8 cellular contexts compared by ENCODE assay signal in the genomic region with DNA sequence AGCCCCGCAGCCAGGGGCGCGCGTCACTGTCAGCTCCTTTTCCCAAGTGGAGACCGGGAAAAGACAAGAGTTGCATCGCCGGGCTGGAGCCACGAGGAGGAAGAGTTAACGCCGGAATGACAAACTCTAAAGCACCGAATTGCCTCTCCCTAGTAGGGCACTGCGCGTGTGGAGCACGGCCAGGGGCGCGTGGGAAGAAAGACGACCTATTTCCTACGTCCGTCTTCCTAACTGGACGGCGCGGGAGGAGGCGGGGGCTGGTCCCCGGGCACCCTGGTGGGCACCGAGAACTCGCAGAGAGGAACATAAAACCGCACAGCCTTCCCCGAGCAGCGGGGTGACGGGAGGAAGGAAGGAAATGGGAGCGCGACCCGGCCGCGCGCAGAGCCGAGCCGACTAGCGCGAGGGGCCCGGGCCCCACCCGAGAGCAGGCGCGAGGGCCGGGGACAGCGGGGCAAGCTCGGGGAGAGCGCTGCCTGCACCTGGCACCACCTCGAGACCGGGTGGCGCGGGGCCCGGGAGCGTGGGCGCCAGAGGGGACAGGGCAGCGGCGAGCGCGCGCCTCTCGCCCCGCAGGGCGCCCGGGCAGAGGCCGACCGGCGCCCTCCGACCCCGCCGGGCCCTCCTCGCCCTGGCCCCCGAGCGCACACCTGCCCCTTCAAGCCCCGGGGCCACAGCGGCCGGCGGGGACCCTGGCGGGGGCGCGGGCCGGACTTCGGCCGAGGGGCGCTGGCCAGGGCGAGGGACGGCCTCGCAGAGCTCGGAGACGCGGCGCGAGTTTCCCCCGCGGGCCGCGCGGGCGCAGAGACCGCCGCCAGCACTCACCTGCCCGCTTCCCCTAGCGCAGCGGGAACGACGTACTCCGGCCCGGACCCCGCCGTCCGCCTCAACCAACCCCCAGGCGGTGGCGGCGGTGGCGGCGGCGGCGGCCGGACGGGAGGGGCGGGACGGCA. TPM values are rescaled to one million over a fixed set of nuclear protein-coding genes. Genes with fewer than 3 reads are reported as not detected.
DNase-seq lines count a peak whose midpoint lies in the region; FAIRE-seq and TF ChIP-seq lines count a peak whose summit lies in the region.

No MANE protein-coding gene starts in this region.

- H3K27ac Mint-ChIP-seq in activated CD4-positive, alpha-beta memory T cell treated with anti-CD3 and anti-CD28 coated beads, Interleukin-2, amount 10 ng/mL, durations not matched to agents 7 days and 5 days, result peak overlapping the region; percentile 83

- H3K4me3 ChIP-seq in GM12864 (ENCODE audit: low read depth, low read length), result peak overlapping the region; percentile 68
- H3K4me3 ChIP-seq in HAP-1, result peak overlapping the region; percentile 96
- peak overlapping the region; percentile 60 for H3K4me3 ChIP-seq in effector memory CD4-positive, alpha-beta T cell (ENCODE audit: insufficient read depth, low read depth, low read length, poor library complexity, severe bottlenecking)

- no peaks in the 10 kb centered on the region for H3K27me3 ChIP-seq in HAP-1 (ENCODE audit: low read depth)
- no peaks in the 10 kb centered on the region for H3K27me3 ChIP-seq in effector memory CD4-positive, alpha-beta T cell (replicated peaks; ENCODE audit: control insufficient read depth, insufficient read depth, low read length, poor library complexity, severe bottlenecking)

- no peaks in the 10 kb centered on the region for H3K27me3 Mint-ChIP-seq in activated CD4-positive, alpha-beta memory T cell treated with anti-CD3 and anti-CD28 coated beads, Interleukin-2, amount 10 ng/mL, durations not matched to agents 7 days and 5 days

- peak overlapping the region; percentile 97 for H3K4me3 Mint-ChIP-seq in activated CD4-positive, alpha-beta memory T cell treated with anti-CD3 and anti-CD28 coated beads, Interleukin-2, amount 10 ng/mL, durations not matched to agents 7 days and 5 days

- peaks cover 10% of the 10 kb centered on the region for H3K36me3 Mint-ChIP-seq in activated CD4-positive, alpha-beta memory T cell treated with anti-CD3 and anti-CD28 coated beads, Interleukin-2, amount 10 ng/mL, durations not matched to agents 7 days and 5 days (ENCODE audit: low read depth)

- peaks cover 16% of the 10 kb centered on the region for H3K4me1 ChIP-seq in HAP-1
- peaks cover 21% of the 10 kb centered on the region for H3K4me1 ChIP-seq in effector memory CD4-positive, alpha-beta T cell (ENCODE audit: control insufficient read depth, insufficient read depth, low read length, poor library complexity, severe bottlenecking)

- H3K9me3 ChIP-seq in HAP-1, result no peaks in the 10 kb centered on the region
- no peaks in the 10 kb centered on the region for H3K9me3 ChIP-seq in effector memory CD4-positive, alpha-beta T cell (ENCODE audit: control insufficient read depth, low read length)

- TF ChIP-seq CTCF in GM12864 (IDR thresholded peaks at IDR 0.05; ENCODE audit: low read depth, low read length, missing control alignments), result no peak
- TF ChIP-seq CTCF in D721Med (IDR thresholded peaks at IDR 0.05; ENCODE audit: insufficient read depth, missing control alignments), result no peak

- DNase-seq in GM12864 (ENCODE audit: low read depth) (no peak), HAP-1 (ENCODE audit: low spot score in 2 of 2) (peak in 1 of 2 experiments; percentile 51), NAMALWA (ENCODE audit: low spot score) (peak; percentile 41), lung microvascular endothelial cell (ENCODE audit: low read depth in 2 of 2) (peak; percentile 42 to 63), D721Med (ENCODE audit: insufficient read length, low spot score) (no peak)
- DNase-seq in activated CD4-positive, alpha-beta memory T cell treated with anti-CD3 and anti-CD28 coated beads, Interleukin-2, amount 10 ng/mL, durations not matched to agents 7 days and 5 days, result peak; percentile 40
- DNase-seq in effector memory CD4-positive, alpha-beta T cell, result peak; percentile 6 to 30 (median 8)
- DNase-seq in stimulated activated CD4-positive, alpha-beta T cell treated with anti-CD3 and anti-CD28 coated beads, TNF-alpha, amount 100 ng/mL, for 48 hours (ENCODE audit: low read depth in 3 of 3), result peak; percentile 0 to 33 (median 12)

- CTCF ChIA-PET in activated CD4-positive, alpha-beta memory T cell treated with anti-CD3 and anti-CD28 coated beads, Interleukin-2, amount 10 ng/mL, durations not matched to agents 7 days and 5 days (lab: Charles Lee), result interaction anchor here (0.6 to 3.4 kb wide), 8 partner anchors 9 to 91 kb away, joined by 3 to 16 read pairs (median 4); no protein-coding TSS in a partner anchor

- H3K27ac ChIP-seq in effector memory CD4-positive, alpha-beta T cell (ENCODE audit: insufficient read depth, low read length, poor library complexity, severe bottlenecking), result peak overlapping the region; percentile 52

- in situ Hi-C loops in HAP-1 (cut with MboI; ENCODE audit: low sequenced_read_pairs), result no loop called here

- peaks cover 46% of the 10 kb centered on the region for H3K4me1 Mint-ChIP-seq in activated CD4-positive, alpha-beta memory T cell treated with anti-CD3 and anti-CD28 coated beads, Interleukin-2, amount 10 ng/mL, durations not matched to agents 7 days and 5 days

- no peak for FAIRE-seq in D721Med (lab: Jason Lieb, UNC)

- POLR2A ChIA-PET in activated CD4-positive, alpha-beta memory T cell treated with anti-CD3 and anti-CD28 coated beads, Interleukin-2, amount 10 ng/mL, durations not matched to agents 7 days and 5 days (lab: Charles Lee), result interaction anchor here (0.7 to 2.6 kb wide), 19 partner anchors 9 to 204 kb away, joined by 3 to 20 read pairs (median 4); a partner anchor contains a TSS

- H3K36me3 ChIP-seq in HAP-1 (replicated peaks), result no peaks in the 10 kb centered on the region
- H3K36me3 ChIP-seq in effector memory CD4-positive, alpha-beta T cell (ENCODE audit: control insufficient read depth, insufficient read depth, low read length), result no peaks in the 10 kb centered on the region

- no peaks in the 10 kb centered on the region for H3K9me3 Mint-ChIP-seq in activated CD4-positive, alpha-beta memory T cell treated with anti-CD3 and anti-CD28 coated beads, Interleukin-2, amount 10 ng/mL, durations not matched to agents 7 days and 5 days

RNA-seq across cellular contexts. Expression of a gene that starts 0.5 kb away (rescaled TPM):
- 10 to 100 TPM; 63.8 to 66.3 TPM for total RNA-seq in activated CD4-positive, alpha-beta memory T cell treated with anti-CD3 and anti-CD28 coated beads, Interleukin-2, amount 10 ng/mL, durations not matched to agents 7 days and 5 days
- total RNA-seq in lung microvascular endothelial cell, result 38.4 and 57.9 TPM in 2 replicates

RNA-seq across cellular contexts. Expression of a gene that starts 1.0 kb away (rescaled TPM):
- 10 to 100 TPM; 79.2 to 83.7 TPM for total RNA-seq in activated CD4-positive, alpha-beta memory T cell treated with anti-CD3 and anti-CD28 coated beads, Interleukin-2, amount 10 ng/mL, durations not matched to agents 7 days and 5 days
- 25.6 and 28.1 TPM in 2 replicates for total RNA-seq in lung microvascular endothelial cell

Comparison
In these comparisons a context has a peak if more than half of its experiments do, and no peak if none do; other contexts are left out.
1. DNase-seq: peak in NAMALWA (single experiment), activated CD4-positive, alpha-beta memory T cell treated with anti-CD3 and anti-CD28 coated beads, Interleukin-2, amount 10 ng/mL, durations not matched to agents 7 days and 5 days (single experiment), effector memory CD4-positive, alpha-beta T cell (3 of 3), lung microvascular endothelial cell (2 of 2) and stimulated activated CD4-positive, alpha-beta T cell treated with anti-CD3 and anti-CD28 coated beads, TNF-alpha, amount 100 ng/mL, for 48 hours (3 of 3); none in GM12864 (single experiment) and D721Med (single experiment).
2. Peak in every context shown above with its lines, with median percentiles within 50 percentile points of each other: H3K4me3 ChIP-seq.